In genomic region chr5:62574599-62574998, GRCh38 we compare ENCODE assay signal across 16 cellular contexts. TPM values are rescaled to one million over a fixed set of nuclear protein-coding genes. Genes with fewer than 3 reads are reported as not detected.
DNase-seq lines count a peak whose midpoint lies in the region; ATAC-seq and TF ChIP-seq lines count a peak whose summit lies in the region.
"Had no signal": no experiment of that assay in that cellular context is flagged by ENCODE, and none has a peak within 500 bp of the region (broad histone marks: within the 10 kb centered on the region; RNA-seq: fewer than 3 reads in every experiment).

No MANE protein-coding gene starts in this region.

- POLR2A ChIA-PET in HEK293 (lab: Yijun Ruan, JAX), result no interaction called here

- H3K4me1 ChIP-seq in HEK293 (ENCODE audit: control insufficient read depth, insufficient read depth, low read length), result peaks cover 8% of the 10 kb centered on the region; the same call in 1 of the 2 replicates
- H3K4me1 ChIP-seq in adrenal gland (replicated peaks in 1 of 2), result peaks cover 0 to 4% of the 10 kb centered on the region in 2 donors

- CTCF ChIA-PET in HEK293 (lab: Yijun Ruan, JAX), result no interaction called here

- peak; percentile 62 for ATAC-seq in GM18870 (IDR thresholded peaks at IDR 0.05; ENCODE audit: unreplicated experiment)
- ATAC-seq in HG03432 (IDR thresholded peaks at IDR 0.05; ENCODE audit: unreplicated experiment), result peak; percentile 65
- no peak for ATAC-seq in HG03571 (IDR thresholded peaks at IDR 0.05; ENCODE audit: unreplicated experiment)
- ATAC-seq: left lung had no signal

- TF ChIP-seq CTCF in GM06990 (IDR thresholded peaks at IDR 0.05; ENCODE audit: insufficient read depth, low read length, poor library complexity, severe bottlenecking), result no peak
- no peak for TF ChIP-seq CTCF in HEK293 (tag by site-specific recombination; IDR thresholded peaks at IDR 0.05)
- no peak for TF ChIP-seq CTCF in adrenal gland (IDR thresholded peaks at IDR 0.05)
- TF ChIP-seq CTCF in WERI-Rb-1 (IDR thresholded peaks at IDR 0.05; ENCODE audit: low read depth, low read length), result no peak

- intact Hi-C loops in adrenal gland (cut with DNase I), result no loop called here

- no peaks in the 10 kb centered on the region for H3K27me3 ChIP-seq in GM06990 (replicated peaks; ENCODE audit: control insufficient read depth, insufficient read depth, low read length)
- H3K27me3 ChIP-seq in adrenal gland, result no peaks in the 10 kb centered on the region
- H3K27me3 ChIP-seq in WERI-Rb-1 (ENCODE audit: insufficient read depth, low read depth, severe bottlenecking), result no peaks in the 10 kb centered on the region
- H3K27me3 ChIP-seq: left lung had no signal

- no peak overlapping the region for H3K27ac ChIP-seq in HEK293 (ENCODE audit: extremely low read depth, low read depth, low read length)
- no peak overlapping the region for H3K27ac ChIP-seq in adrenal gland
- H3K27ac ChIP-seq in WERI-Rb-1, result no peak overlapping the region
- H3K27ac ChIP-seq: left lung had no signal

- no peaks in the 10 kb centered on the region for H3K36me3 ChIP-seq in GM06990 (ENCODE audit: control insufficient read depth, insufficient read depth, low read length)
- no peaks in the 10 kb centered on the region for H3K36me3 ChIP-seq in HEK293 (ENCODE audit: control insufficient read depth in 2 of 2, insufficient read depth in 1 of 2, low read length in 2 of 2)
- H3K36me3 ChIP-seq in adrenal gland (replicated peaks in 1 of 2), result no peaks in the 10 kb centered on the region
- H3K36me3 ChIP-seq in WERI-Rb-1, result no peaks in the 10 kb centered on the region
- H3K36me3 ChIP-seq: left lung had no signal

- TF ChIP-seq POLR2A in adrenal gland (IDR thresholded peaks at IDR 0.05), result no peak

- DNase-seq in GM06990 (ENCODE audit: extremely low read depth, insufficient read length), result peak; percentile 24
- DNase-seq in adrenal gland, result no peak
- DNase-seq in WERI-Rb-1, result no peak
- no peak for DNase-seq in stimulated activated CD4-positive, alpha-beta T cell treated with anti-CD3 and anti-CD28 coated beads, Interleukin-1b, Interleukin-23, amount 100 ng/mL, for 48 hours
- DNase-seq: ACHN; activated CD4-positive, alpha-beta memory T cell treated with anti-CD3 and anti-CD28 coated beads, Interleukin-2, amount 10 ng/mL, durations not matched to agents 7 days and 5 days; amniotic stem cell; foreskin fibroblast; left lung; NCI-H1092 treated with DMSO at 0.1 percent for 48 hours; NCI-H2171 treated with DMSO at 0.1 percent for 48 hours; trophoblast cell had no signal

- H3K9me3 ChIP-seq in HEK293 (ENCODE audit: control insufficient read depth, insufficient read depth, low read depth, low read length) (no peaks in the 10 kb centered on the region), adrenal gland (replicated peaks in 1 of 3) (no peaks in the 10 kb centered on the region), WERI-Rb-1 (ENCODE audit: severe bottlenecking) (no peaks in the 10 kb centered on the region)
- H3K9me3 ChIP-seq: left lung had no signal

- 65 to 76% (median 71%) methylated on average over 2 of the region's 2 CpGs for WGBS in adrenal gland, 4 donors

- H3K4me3 ChIP-seq in GM06990 (replicated peaks; ENCODE audit: low read depth, low read length) (no peak overlapping the region), HEK293 (ENCODE audit: low read depth, low read length) (no peak overlapping the region), adrenal gland (no peak overlapping the region), WERI-Rb-1 (ENCODE audit: low read depth, low read length) (no peak overlapping the region)
- H3K4me3 ChIP-seq: left lung had no signal

TF ChIP-seq in HEK293, 187 proteins besides CTCF, POLR2A, EP300 and RAD21:
- TF ChIP-seq, protein P1, sequence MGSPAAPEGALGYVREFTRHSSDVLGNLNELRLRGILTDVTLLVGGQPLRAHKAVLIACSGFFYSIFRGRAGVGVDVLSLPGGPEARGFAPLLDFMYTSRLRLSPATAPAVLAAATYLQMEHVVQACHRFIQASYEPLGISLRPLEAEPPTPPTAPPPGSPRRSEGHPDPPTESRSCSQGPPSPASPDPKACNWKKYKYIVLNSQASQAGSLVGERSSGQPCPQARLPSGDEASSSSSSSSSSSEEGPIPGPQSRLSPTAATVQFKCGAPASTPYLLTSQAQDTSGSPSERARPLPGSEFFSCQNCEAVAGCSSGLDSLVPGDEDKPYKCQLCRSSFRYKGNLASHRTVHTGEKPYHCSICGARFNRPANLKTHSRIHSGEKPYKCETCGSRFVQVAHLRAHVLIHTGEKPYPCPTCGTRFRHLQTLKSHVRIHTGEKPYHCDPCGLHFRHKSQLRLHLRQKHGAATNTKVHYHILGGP (tag by site-specific recombination; IDR thresholded peaks at IDR 0.05), result peak; percentile 48; the same call in 1 of the 2 replicates
- TF ChIP-seq HOXD13 (CRISPR knock-in tag; IDR thresholded peaks at IDR 0.05; ENCODE audit: borderline replicate concordance), result no peak

RNA-seq across cellular contexts. Expression of gene LRRC70, which starts 4.0 kb away (rescaled TPM):
- total RNA-seq in adrenal gland, result 1 to 10 TPM in 6 of 8 donors, under 1 TPM in 1, not detected in 1; 0.72 to 7.6 (median 3.0) TPM
- 1 to 10 TPM; 1.5 to 8.2 (median 4.3) TPM for polyA plus RNA-seq in adrenal gland
